ENCODE assay signal across 6 cellular contexts in genomic region chr4:683982-684571, GRCh38. TPM values are rescaled to one million over a fixed set of nuclear protein-coding genes. Genes with fewer than 3 reads are reported as not detected.
A peak's percentile ranks its signal among the peaks of the same experiment; 100 is the strongest.
DNase-seq lines count a peak whose midpoint lies in the region; ATAC-seq, FAIRE-seq and TF ChIP-seq lines count a peak whose summit lies in the region.

No MANE protein-coding gene starts in this region.

- H3K4me1 Mint-ChIP-seq in astrocyte (ENCODE audit: low read depth, unreplicated experiment): peaks cover 19% of the 10 kb centered on the region

- H3K27ac Mint-ChIP-seq in astrocyte (ENCODE audit: unreplicated experiment): no peak overlapping the region

- no peak overlapping the region for H2AFZ ChIP-seq in astrocyte (ENCODE audit: low read depth, low read length)

- peaks cover 4% of the 10 kb centered on the region for H3K36me3 Mint-ChIP-seq in astrocyte (ENCODE audit: low read depth, unreplicated experiment)

- H3K27me3 ChIP-seq in MG63 (no peaks in the 10 kb centered on the region), astrocyte (ENCODE audit: insufficient read depth, low read length) (no peaks in the 10 kb centered on the region), lung (ENCODE audit: control insufficient read depth, insufficient read depth) (no peaks in the 10 kb centered on the region)

- peaks cover 3% of the 10 kb centered on the region for H3K27me3 Mint-ChIP-seq in astrocyte (ENCODE audit: low read depth, unreplicated experiment)

- no peak overlapping the region for H3K9ac ChIP-seq in astrocyte (ENCODE audit: low read length)

- no peaks in the 10 kb centered on the region for H3K9me3 Mint-ChIP-seq in astrocyte (ENCODE audit: unreplicated experiment)

- H4K20me1 ChIP-seq in astrocyte (ENCODE audit: insufficient read depth, low read length): no peaks in the 10 kb centered on the region

- in situ Hi-C loops in Caki2 (cut with HindIII; ENCODE audit: low pct_unique_long_range_greater_than_20kb, low sequenced_read_pairs): no loop called here

- H3K36me3 ChIP-seq in MG63 (no peaks in the 10 kb centered on the region), astrocyte (ENCODE audit: insufficient read depth, low read length) (no peaks in the 10 kb centered on the region), lung (ENCODE audit: control insufficient read depth in 2 of 2, insufficient read depth in 2 of 2, low read length in 2 of 2) (peaks cover 0 to 5% of the 10 kb centered on the region in 2 donors)

- TF ChIP-seq CTCF in astrocyte (IDR thresholded peaks at IDR 0.05; ENCODE audit: insufficient read depth, low read depth, low read length) (peak; percentile 30), lung (IDR thresholded peaks at IDR 0.05; ENCODE audit: control extremely low read depth, extremely low read depth) (peak; percentile 13)

- no peak overlapping the region for H3K27ac ChIP-seq in astrocyte (ENCODE audit: low read depth, low read length)
- H3K27ac ChIP-seq in lung (ENCODE audit: low read depth in 1 of 2, low read length in 1 of 2): no peak overlapping the region

- no peak overlapping the region for H3K4me2 ChIP-seq in astrocyte (ENCODE audit: low read length)

- DNase-seq in Caki2 (ENCODE audit: low read depth) (peak; percentile 54), MG63 (peak; percentile 52), astrocyte (ENCODE audit: low read depth) (peak; percentile 46), lung (ENCODE audit: low spot score) (no peak), cerebellar nuclear complex (lab: John Stamatoyannopoulos, UW) (no peak)

- no peak overlapping the region for H3K4me3 Mint-ChIP-seq in astrocyte (ENCODE audit: unreplicated experiment)

- no peaks in the 10 kb centered on the region for H3K79me2 ChIP-seq in astrocyte (ENCODE audit: insufficient read depth, low read length)

- no peak overlapping the region for H3K4me3 ChIP-seq in MG63
- H3K4me3 ChIP-seq in astrocyte (ENCODE audit: insufficient read depth, low read depth, low read length): no peak overlapping the region
- no peak overlapping the region for H3K4me3 ChIP-seq in lung

- no peak for FAIRE-seq in astrocyte (lab: Jason Lieb, UNC)

- H3K9me3 ChIP-seq in MG63 (no peaks in the 10 kb centered on the region), astrocyte (ENCODE audit: insufficient read depth, low read depth, low read length) (no peaks in the 10 kb centered on the region), lung (ENCODE audit: control insufficient read depth in 2 of 2, insufficient read depth in 1 of 2, low read length in 1 of 2) (no peaks in the 10 kb centered on the region)

- ATAC-seq in lung (ENCODE audit: insufficient read depth, low FRiP score) (no peak), HG03460 (IDR thresholded peaks at IDR 0.05; ENCODE audit: unreplicated experiment) (no peak)

- 53 to 54% methylated on average over 16 to 18 of the region's 18 CpGs for WGBS in lung, 2 donors

- H3K4me1 ChIP-seq in astrocyte (ENCODE audit: insufficient read depth, low read length) (peaks cover 30% of the 10 kb centered on the region), lung (ENCODE audit: control insufficient read depth in 2 of 2, insufficient read depth in 2 of 2, low read length in 2 of 2) (peaks cover 0 to 33% of the 10 kb centered on the region in 2 donors)

RNA-seq across cellular contexts. Expression of gene SLC49A3, which starts 4.9 kb away (rescaled TPM):
- not detected in 2 replicates for total RNA-seq in Caki2 (2014; rRNA removed; shearing (Covaris generic); ENCODE audit: low replicate concordance)
- total RNA-seq in MG63 (2014; rRNA removed; shearing (Covaris generic); ENCODE audit: low replicate concordance): 0.49 TPM in 1 of 2 replicates, not detected in the other
- total RNA-seq in astrocyte: 6.2 and 9.2 TPM in 2 replicates
- 10 to 100 TPM in 1 of 2 donors, 1 to 10 TPM in 1; 8.2 to 35.1 TPM for total RNA-seq in lung
- 10 to 100 TPM; 15.2 to 20.2 TPM for polyA plus RNA-seq in lung

RNA-seq across cellular contexts. Expression of gene MYL5, which starts 9.7 kb away (rescaled TPM):
- 16.6 and 48.6 TPM in 2 replicates for total RNA-seq in Caki2 (2014; rRNA removed; shearing (Covaris generic); ENCODE audit: low replicate concordance)
- 1.2 TPM in 1 of 2 replicates, not detected in the other for total RNA-seq in MG63 (2014; rRNA removed; shearing (Covaris generic); ENCODE audit: low replicate concordance)
- 17.5 and 21.9 TPM in 2 replicates for total RNA-seq in astrocyte
- 10 to 100 TPM in 1 of 2 donors, 1 to 10 TPM in 1; 5.6 to 20.0 TPM for total RNA-seq in lung
- 10 to 100 TPM in 1 of 2 donors, 1 to 10 TPM in 1; 5.8 to 15.2 TPM for polyA plus RNA-seq in lung

RNA-seq across cellular contexts. Expression of gene ATP5ME, which starts 10.0 kb away (rescaled TPM):
- 265 and 360 TPM in 2 replicates for total RNA-seq in Caki2 (2014; rRNA removed; shearing (Covaris generic); ENCODE audit: low replicate concordance)
- 183 TPM in 1 of 2 replicates, not detected in the other for total RNA-seq in MG63 (2014; rRNA removed; shearing (Covaris generic); ENCODE audit: low replicate concordance)
- 255 and 263 TPM in 2 replicates for total RNA-seq in astrocyte
- total RNA-seq in lung: 100 to 1,000 TPM; 161 to 221 TPM
- polyA plus RNA-seq in lung: 100 to 1,000 TPM; 303 to 997 TPM

RNA-seq across cellular contexts. Expression of gene PCGF3, which starts 21.6 kb away (rescaled TPM):
- 21.3 and 27.2 TPM in 2 replicates for total RNA-seq in Caki2 (2014; rRNA removed; shearing (Covaris generic); ENCODE audit: low replicate concordance)
- 9.9 and 25.5 TPM in 2 replicates for total RNA-seq in MG63 (2014; rRNA removed; shearing (Covaris generic); ENCODE audit: low replicate concordance)
- total RNA-seq in astrocyte (61.1 and 65.7 TPM in 2 replicates), lung (10 to 100 TPM; 46.5 to 66.8 TPM)
- polyA plus RNA-seq in lung: 10 to 100 TPM; 29.3 to 40.2 TPM

RNA-seq across cellular contexts. Expression of gene PDE6B, which starts 58.7 kb away (rescaled TPM):
- 7.2 and 9.4 TPM in 2 replicates for total RNA-seq in Caki2 (2014; rRNA removed; shearing (Covaris generic); ENCODE audit: low replicate concordance)
- 0.10 TPM in 1 of 2 replicates, not detected in the other for total RNA-seq in MG63 (2014; rRNA removed; shearing (Covaris generic); ENCODE audit: low replicate concordance)
- total RNA-seq in astrocyte: 2.8 and 3.7 TPM in 2 replicates
- total RNA-seq in lung: 10 to 100 TPM; 16.5 to 24.6 TPM
- polyA plus RNA-seq in lung: 1 to 10 TPM; 2.7 to 7.6 TPM

Comparison
In these comparisons a context has a peak if more than half of its experiments do, and no peak if none do; other contexts are left out.
1. DNase-seq: peak in Caki2 (single experiment), MG63 (single experiment) and astrocyte (single experiment); none in lung (single experiment) and cerebellar nuclear complex (0 of 2).